ENCODE assay signal across 1 cellular context in the genomic region with DNA sequence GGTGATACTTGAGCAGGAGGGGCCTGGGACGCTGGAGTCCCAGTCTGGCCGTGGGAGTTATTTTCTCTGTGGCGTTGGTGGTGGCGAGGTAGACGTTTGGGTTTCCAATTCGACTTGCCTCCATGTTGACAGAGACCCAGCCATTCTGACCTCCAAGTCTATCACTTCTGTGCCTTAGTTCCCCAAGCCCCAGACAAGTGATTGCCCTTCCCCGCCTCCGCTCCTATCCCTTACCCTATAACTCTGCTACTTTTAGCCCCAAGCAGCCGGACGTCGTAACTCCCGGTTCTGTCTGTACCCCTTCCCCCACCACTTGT.
TF ChIP-seq lines count a peak whose summit lies in the region.

No MANE protein-coding gene starts in this region.

TF ChIP-seq in GM12878, 131 proteins besides CTCF, POLR2A, EP300 and RAD21:
- no peak for TF ChIP-seq EGR1 (IDR thresholded peaks at IDR 0.05; ENCODE audit: borderline replicate concordance in 1 of 2, low read depth in 2 of 2, low read length in 2 of 2)
- 0 out of 2 replicates have a peak, but pooled peaks have one; percentile 2 for TF ChIP-seq STAT1 (conservative IDR thresholded peaks at IDR 0.05)
